In genomic region chr10:119453313-119453712, GRCh38 we compare ENCODE assay signal across 22 cellular contexts.
"Had no signal": no experiment of that assay in that cellular context is flagged by ENCODE, and none has a peak within 500 bp of the region (broad histone marks: within the 10 kb centered on the region; RNA-seq: fewer than 3 reads in every experiment).

No MANE protein-coding gene starts in this region.

- H3K9me3 Mint-ChIP-seq: mesothelial cell of epicardium; naive B cell; nephron; neural progenitor cell; stimulated activated naive B cell treated with anti-CD40 and anti-IgM and Interleukin-4, amounts not matched to agents 10 μg/mL and 1 μg/mL and 100 μg/mL, for 72 hours had no signal

- H3K4me1 Mint-ChIP-seq: mesothelial cell of epicardium had no signal

- H3K27ac Mint-ChIP-seq: mesothelial cell of epicardium, naive B cell, nephron had no signal

- H3K36me3 Mint-ChIP-seq: mesothelial cell of epicardium had no signal

- H3K27me3 Mint-ChIP-seq: naive B cell; progenitor cell of endocrine pancreas; stimulated activated naive B cell treated with anti-CD40 and anti-IgM and Interleukin-4, amounts not matched to agents 10 μg/mL and 1 μg/mL and 100 μg/mL, for 72 hours had no signal

- H3K27ac ChIP-seq: heart right ventricle, hepatocyte, neural progenitor cell, ovary, right atrium auricular region, right lobe of liver, stomach, suprapubic skin, thoracic aorta, uterus had no signal

- DNase-seq: heart right ventricle; islet precursor cell; mesendoderm; naive B cell; ovary; right lobe of liver; stimulated activated CD4-positive, alpha-beta T cell treated with anti-CD3 and anti-CD28 coated beads, Interleukin-1b, Interleukin-23, amount 100 ng/mL, for 48 hours; stimulated activated CD4-positive, alpha-beta T cell treated with anti-CD3 and anti-CD28 coated beads, Interleukin-2, amount 100 ng/mL, for 48 hours; stimulated activated naive B cell treated with anti-CD40 and anti-IgM and Interleukin-4, amounts not matched to agents 10 μg/mL and 1 μg/mL and 100 μg/mL, for 72 hours; stimulated activated naive CD8-positive, alpha-beta T cell treated with anti-CD3 and anti-CD28 coated beads, Interleukin-15, Interleukin-2, amounts not matched to agents 100 U/mL and 50 U/mL, for 24 hours; stomach; trophoblast cell; uterus had no signal

- ATAC-seq: heart right ventricle; left lobe of liver; right lobe of liver; stimulated activated naive B cell treated with anti-CD40 and anti-IgM and Interleukin-4, amounts not matched to agents 10 μg/mL and 1 μg/mL and 100 μg/mL, for 72 hours; stimulated activated naive CD8-positive, alpha-beta T cell treated with anti-CD3 and anti-CD28 coated beads, Interleukin-15, Interleukin-2, amounts not matched to agents 100 U/mL and 50 U/mL, for 24 hours had no signal

- H3K4me3 Mint-ChIP-seq: mesothelial cell of epicardium; nephron; neural progenitor cell; stimulated activated naive B cell treated with anti-CD40 and anti-IgM and Interleukin-4, amounts not matched to agents 10 μg/mL and 1 μg/mL and 100 μg/mL, for 72 hours had no signal
